1 cellular context compared by ENCODE assay signal in genomic region chr19:18063463-18063862, GRCh38.
TF ChIP-seq lines count a peak whose summit lies in the region.

No MANE protein-coding gene starts in this region.

TF ChIP-seq in endothelial cell of umbilical vein, 7 proteins besides CTCF, POLR2A, EP300 and RAD21:
- no peak for TF ChIP-seq GATA2 (IDR thresholded peaks at IDR 0.05; ENCODE audit: insufficient read depth, insufficient read length, low read depth, low read length)
- no peak for TF ChIP-seq POLR2AphosphoS5 (IDR thresholded peaks at IDR 0.05; ENCODE audit: insufficient read depth, low read depth, low read length)
